In the genomic region with DNA sequence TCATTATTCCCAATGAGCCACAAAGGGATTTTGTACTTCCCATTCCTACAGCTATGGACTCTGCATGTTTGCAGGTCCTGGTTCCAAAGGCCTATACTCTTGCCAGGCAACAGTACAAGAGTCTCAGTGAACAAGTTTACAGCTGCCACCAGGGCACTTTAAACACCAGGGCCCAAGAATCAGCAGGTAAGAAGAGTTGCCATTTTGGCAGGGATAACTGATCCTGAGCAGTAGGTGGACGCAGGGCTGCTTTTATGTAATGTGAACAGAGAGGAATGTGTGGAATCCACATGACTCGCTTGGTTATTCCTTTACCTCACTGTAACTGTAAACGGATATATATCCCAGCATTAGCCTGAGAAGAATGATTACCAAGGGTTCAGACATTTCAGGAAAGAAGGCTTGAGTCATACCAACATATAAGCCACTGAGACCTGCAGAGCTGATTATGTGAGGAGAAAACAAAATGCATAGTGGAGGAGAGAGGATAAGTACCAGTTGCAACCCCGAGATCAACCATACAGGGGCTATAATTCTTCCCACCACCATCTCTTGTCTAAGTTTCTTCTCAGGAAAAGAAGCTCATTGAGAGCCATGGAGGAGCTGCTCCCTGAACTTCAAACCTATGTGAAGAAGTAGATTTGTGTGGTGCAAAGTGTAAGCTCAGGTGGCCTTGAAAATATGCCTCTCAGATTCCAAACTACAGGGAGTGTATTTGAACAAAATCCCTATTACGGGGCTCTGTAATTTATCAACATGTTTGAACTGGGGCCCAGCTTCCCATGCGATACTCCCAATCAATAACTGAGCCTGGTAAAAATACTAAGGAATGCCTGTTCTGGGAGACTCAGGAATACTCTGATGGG, we compare ENCODE assay signal across 11 cellular contexts. TPM values are rescaled to one million over a fixed set of nuclear protein-coding genes. Genes with fewer than 3 reads are reported as not detected.
DNase-seq lines count a peak whose midpoint lies in the region; ATAC-seq, FAIRE-seq and TF ChIP-seq lines count a peak whose summit lies in the region.
"Had no signal": no experiment of that assay in that cellular context is flagged by ENCODE, and none has a peak within 500 bp of the region (broad histone marks: within the 10 kb centered on the region; RNA-seq: fewer than 3 reads in every experiment).

No MANE protein-coding gene starts in this region.

- TF ChIP-seq CTCF in epithelial cell of proximal tubule (conservative IDR thresholded peaks at IDR 0.05; ENCODE audit: low read depth, low read length) (no peak), osteoblast (IDR thresholded peaks at IDR 0.05; ENCODE audit: extremely low read depth, low read depth, low read length) (no peak), omental fat pad (IDR thresholded peaks at IDR 0.05) (no peak)

- H3K4me1 ChIP-seq in osteoblast (ENCODE audit: insufficient read depth, low read length): peaks cover 24% of the 10 kb centered on the region

- H3K27me3 ChIP-seq in osteoblast (ENCODE audit: insufficient read depth, low read length): no peaks in the 10 kb centered on the region
- H3K27me3 ChIP-seq: gastroesophageal sphincter had no signal

- DNase-seq in ELF-1 (ENCODE audit: low read depth, low spot score) (peak; percentile 19), RCC 7860 (ENCODE audit: low spot score) (peak; percentile 92), epithelial cell of proximal tubule (ENCODE audit: low read depth) (peak; percentile 47), osteoblast (ENCODE audit: insufficient read length, low spot score, missing footprints) (peak; percentile 83), globus pallidus (ENCODE audit: low spot score) (no peak), omental fat pad (ENCODE audit: low spot score) (no peak)
- DNase-seq: GF-D8, nucleus accumbens had no signal

- H3K27ac ChIP-seq in osteoblast (ENCODE audit: low read depth, low read length): peak overlapping the region; percentile 89
- H3K27ac ChIP-seq: gastroesophageal sphincter had no signal

- peaks cover 86% of the 10 kb centered on the region for H3K79me2 ChIP-seq in osteoblast (ENCODE audit: insufficient read depth, low read length)

- H3K4me3 ChIP-seq in epithelial cell of proximal tubule (ENCODE audit: low read depth, low read length) (no peak overlapping the region), osteoblast (ENCODE audit: insufficient read depth, low read length) (no peak overlapping the region)
- H3K4me3 ChIP-seq: gastroesophageal sphincter had no signal

- no peaks in the 10 kb centered on the region for H3K9me3 ChIP-seq in osteoblast (ENCODE audit: low read depth, low read length)
- H3K9me3 ChIP-seq: gastroesophageal sphincter had no signal

- peak; percentile 89 for FAIRE-seq in RCC 7860 (lab: Jason Lieb, UNC)

- peak overlapping the region; percentile 42 for H3K4me2 ChIP-seq in osteoblast (ENCODE audit: insufficient read depth, low read length)

- no peaks in the 10 kb centered on the region for H3K36me3 ChIP-seq in osteoblast (ENCODE audit: insufficient read depth, low read length)
- H3K36me3 ChIP-seq: gastroesophageal sphincter had no signal

- peak overlapping the region; percentile 26 for H2AFZ ChIP-seq in osteoblast (ENCODE audit: low read length)

- no peak for ATAC-seq in HG02571 (IDR thresholded peaks at IDR 0.05; ENCODE audit: unreplicated experiment)
- ATAC-seq in GM18907 (IDR thresholded peaks at IDR 0.05; ENCODE audit: unreplicated experiment): no peak
- ATAC-seq in omental fat pad (ENCODE audit: low FRiP score): no peak
- ATAC-seq: gastroesophageal sphincter had no signal

- no peaks in the 10 kb centered on the region for H4K20me1 ChIP-seq in osteoblast (ENCODE audit: insufficient read depth, low read length)

RNA-seq across cellular contexts. Expression of a gene that starts 24.6 kb away (rescaled TPM):
- total RNA-seq in epithelial cell of proximal tubule (8.5 and 12.9 TPM in 2 replicates), osteoblast (15.6 and 18.6 TPM in 2 replicates), omental fat pad (10 to 100 TPM; 14.7 to 31.5 (median 24.2) TPM)

Comparison
In these comparisons a context has a peak if more than half of its experiments do, and no peak if none do; other contexts are left out.
1. DNase-seq: peak in ELF-1 (single experiment), RCC 7860 (single experiment), epithelial cell of proximal tubule (single experiment) and osteoblast (single experiment); none in globus pallidus (single experiment) and omental fat pad (single experiment).